ENCODE assay signal across 10 cellular contexts in genomic region chr11:65743928-65744698, GRCh38. TPM values are rescaled to one million over a fixed set of nuclear protein-coding genes. Genes with fewer than 3 reads are reported as not detected.
DNase-seq lines count a peak whose midpoint lies in the region; ATAC-seq and TF ChIP-seq lines count a peak whose summit lies in the region.
"Had no signal": no experiment of that assay in that cellular context is flagged by ENCODE, and none has a peak within 500 bp of the region (broad histone marks: within the 10 kb centered on the region; RNA-seq: fewer than 3 reads in every experiment).

No MANE protein-coding gene starts in this region.

- ATAC-seq in Panc1 (peak; percentile 95), GM21737 (IDR thresholded peaks at IDR 0.05; ENCODE audit: unreplicated experiment) (no peak)
- ATAC-seq in effector memory CD8-positive, alpha-beta T cell (replicated peaks), result no peak

- in situ Hi-C loops in Panc1 (cut with HindIII; ENCODE audit: low pct_unique_long_range_greater_than_20kb, low sequenced_read_pairs), result no loop called here

- H3K4me1 ChIP-seq in A673 (ENCODE audit: insufficient read depth, low read length, poor library complexity, severe bottlenecking), result no peaks in the 10 kb centered on the region
- 0 out of 2 replicates have a peak, but pooled peaks cover 7% of the 10 kb centered on the region for H3K4me1 ChIP-seq in Panc1 (ENCODE audit: control insufficient read depth, insufficient read depth, low read length)
- no peaks in the 10 kb centered on the region for H3K4me1 ChIP-seq in cardiac muscle cell (ENCODE audit: low read depth)
- H3K4me1 ChIP-seq: HAP-1 had no signal

- H3K4me3 Mint-ChIP-seq in effector memory CD8-positive, alpha-beta T cell, result no peak overlapping the region
- H3K4me3 Mint-ChIP-seq: central memory CD8-positive, alpha-beta T cell had no signal

- CTCF ChIA-PET in A673 (lab: Charles Lee) (interaction anchor here (0.7 kb wide), 1 partner anchor 168 kb away, joined by 11 read pairs; no protein-coding TSS in a partner anchor), Panc1 (lab: Charles Lee) (interaction anchor here (0.7 to 1.7 kb wide), 16 partner anchors 16 to 199 kb away, joined by 3 to 15 read pairs (median 4); partner anchors contain the start of gene KAT5)

- DNase-seq in A673 (ENCODE audit: low spot score) (peak; percentile 62), GM12864 (ENCODE audit: low read depth) (no peak), Panc1 (ENCODE audit: low read depth, low spot score) (no peak), cardiac muscle cell (ENCODE audit: low read depth in 1 of 2, low spot score in 1 of 2) (peak; percentile 11 to 54), COLO829 (ENCODE audit: low spot score) (no peak), nucleus accumbens (lab: John Stamatoyannopoulos, UW) (no peak)
- no peak for DNase-seq in effector memory CD8-positive, alpha-beta T cell

- POLR2A ChIA-PET in A673 (lab: Charles Lee; ENCODE audit: low non-redundant PET), result interaction anchor here (0.6 kb wide), 1 partner anchor 32 kb away, joined by 3 read pairs; the partner anchor contains the start of gene KAT5
- POLR2A ChIA-PET in Panc1 (lab: Charles Lee), result interaction anchor here (0.6 to 0.7 kb wide), 2 partner anchors 104 to 206 kb away, joined by 4 to 5 read pairs; no protein-coding TSS in a partner anchor

- H3K27ac ChIP-seq in A673 (ENCODE audit: low read depth, low read length, poor library complexity, severe bottlenecking), result no peak overlapping the region
- no peak overlapping the region for H3K27ac ChIP-seq in Panc1 (ENCODE audit: low read length)
- H3K27ac ChIP-seq in cardiac muscle cell, result no peak overlapping the region

- H3K36me3 Mint-ChIP-seq in effector memory CD8-positive, alpha-beta T cell (ENCODE audit: insufficient read depth), result no peaks in the 10 kb centered on the region

- peaks cover 12% of the 10 kb centered on the region for H3K27me3 ChIP-seq in A673 (replicated peaks; ENCODE audit: insufficient read depth, low read depth, low read length, poor library complexity)
- peaks cover 5% of the 10 kb centered on the region; the same call in 1 of the 2 replicates for H3K27me3 ChIP-seq in Panc1 (ENCODE audit: control insufficient read depth, insufficient read depth, low read length)
- H3K27me3 ChIP-seq in cardiac muscle cell, result no peaks in the 10 kb centered on the region

- no peak overlapping the region for H3K4me3 ChIP-seq in A673 (ENCODE audit: low read depth, low read length, poor library complexity, severe bottlenecking)
- no peak overlapping the region for H3K4me3 ChIP-seq in GM12864 (ENCODE audit: low read depth, low read length)
- H3K4me3 ChIP-seq in Panc1 (ENCODE audit: low read depth in 2 of 2, low read length in 2 of 2), result peak overlapping the region in 1 of 2 experiments; percentile 26; a peak in 2 of 4 replicates
- no peak overlapping the region for H3K4me3 ChIP-seq in cardiac muscle cell
- H3K4me3 ChIP-seq: HAP-1 had no signal

- H3K27ac Mint-ChIP-seq in effector memory CD8-positive, alpha-beta T cell, result no peak overlapping the region

- peak; percentile 61 for TF ChIP-seq CTCF in A673 (conservative IDR thresholded peaks at IDR 0.05; ENCODE audit: low read depth, low read length)
- TF ChIP-seq CTCF in GM12864 (IDR thresholded peaks at IDR 0.05; ENCODE audit: low read depth, low read length, missing control alignments), result peak; percentile 16
- TF ChIP-seq CTCF in Panc1 (IDR thresholded peaks at IDR 0.05), result peak; percentile 89
- TF ChIP-seq CTCF in cardiac muscle cell (IDR thresholded peaks at IDR 0.05; ENCODE audit: low read depth, low read length), result peak; percentile 44

- H3K36me3 ChIP-seq in A673 (ENCODE audit: insufficient read depth, low read length, poor library complexity, severe bottlenecking), result no peaks in the 10 kb centered on the region
- H3K36me3 ChIP-seq in Panc1 (ENCODE audit: control insufficient read depth, insufficient read depth, low read length), result no peaks in the 10 kb centered on the region
- no peaks in the 10 kb centered on the region for H3K36me3 ChIP-seq in cardiac muscle cell
- H3K36me3 ChIP-seq: HAP-1 had no signal

- peaks cover 27 to 59% of the 10 kb centered on the region in 2 donors for H3K27me3 Mint-ChIP-seq in effector memory CD8-positive, alpha-beta T cell

- no peaks in the 10 kb centered on the region for H3K4me1 Mint-ChIP-seq in effector memory CD8-positive, alpha-beta T cell (ENCODE audit: low read depth in 2 of 2)
- H3K4me1 Mint-ChIP-seq: central memory CD8-positive, alpha-beta T cell had no signal

- no peaks in the 10 kb centered on the region for H3K9me3 Mint-ChIP-seq in effector memory CD8-positive, alpha-beta T cell
- H3K9me3 Mint-ChIP-seq: central memory CD8-positive, alpha-beta T cell had no signal

- H3K9me3 ChIP-seq in A673 (ENCODE audit: low read depth, low read length, poor library complexity, severe bottlenecking) (no peaks in the 10 kb centered on the region), Panc1 (ENCODE audit: control insufficient read depth, insufficient read depth, low read depth, low read length) (no peaks in the 10 kb centered on the region), cardiac muscle cell (ENCODE audit: low read depth) (no peaks in the 10 kb centered on the region)

- no TSS peak for BruUV-seq in A673 (replicated peaks; lab: Mats Ljungman, UMichigan)
- BruUV-seq in Panc1 (replicated peaks; lab: Mats Ljungman, UMichigan), result no TSS peak

- intact Hi-C loops in A673 (cut with micrococcal nuclease; ENCODE audit: unreplicated experiment) (no loop called here), Panc1 (cut with micrococcal nuclease; ENCODE audit: unreplicated experiment) (no loop called here)

RNA-seq across cellular contexts. Expression of gene RNASEH2C, which starts 23.5 kb away (rescaled TPM):
- total RNA-seq in A673 (2021), result 73.6 and 80.2 TPM in 2 replicates
- 107 TPM for total RNA-seq in Panc1 (2021; ENCODE audit: unreplicated experiment)
- polyA plus RNA-seq in Panc1 (2012; ENCODE audit: insufficient read length), result 133 TPM
- total RNA-seq in cardiac muscle cell, result 83.7 and 108 TPM in 2 replicates
- polyA plus RNA-seq in cardiac muscle cell, result 71.5 and 84.4 TPM in 2 replicates

RNA-seq across cellular contexts. Expression of gene KAT5, which starts 32.1 kb away (rescaled TPM):
- total RNA-seq in A673 (2021) (68.1 and 71.3 TPM in 2 replicates), Panc1 (2021; ENCODE audit: unreplicated experiment) (84.2 TPM), cardiac muscle cell (51.2 and 51.4 TPM in 2 replicates)
- polyA plus RNA-seq in Panc1 (2012; ENCODE audit: insufficient read length), result 74.1 TPM
- 37.7 and 63.7 TPM in 2 replicates for polyA plus RNA-seq in cardiac muscle cell

RNA-seq across cellular contexts. Expression of gene AP5B1, which starts 36.7 kb away (rescaled TPM):
- total RNA-seq in A673 (2021) (22.5 and 22.8 TPM in 2 replicates), Panc1 (2021; ENCODE audit: unreplicated experiment) (35.0 TPM), cardiac muscle cell (18.1 and 24.3 TPM in 2 replicates)
- 22.7 TPM for polyA plus RNA-seq in Panc1 (2012; ENCODE audit: insufficient read length)
- 13.6 and 18.0 TPM in 2 replicates for polyA plus RNA-seq in cardiac muscle cell

RNA-seq across cellular contexts. Expression of gene OVOL1, which starts 42.8 kb away (rescaled TPM):
- not detected in 2 replicates for total RNA-seq in A673 (2021)
- total RNA-seq in Panc1 (2021; ENCODE audit: unreplicated experiment), result 0.23 TPM
- not detected for polyA plus RNA-seq in Panc1 (2012; ENCODE audit: insufficient read length)
- total RNA-seq in cardiac muscle cell, result 0.15 and 0.60 TPM in 2 replicates
- 0.35 TPM in 1 of 2 replicates, not detected in the other for polyA plus RNA-seq in cardiac muscle cell

Comparison
In these comparisons a context has a peak if more than half of its experiments do, and no peak if none do; other contexts are left out.
1. DNase-seq: peak in A673 (single experiment) and cardiac muscle cell (2 of 2); none in GM12864 (single experiment), Panc1 (single experiment), COLO829 (single experiment), effector memory CD8-positive, alpha-beta T cell (0 of 3) and nucleus accumbens (0 of 56).
2. CTCF ChIP-seq: peak in every context shown above with its lines; median percentile 89 in Panc1; 61 in A673; 44 in cardiac muscle cell; 16 in GM12864.